25 cellular contexts compared by ENCODE assay signal in the genomic region with DNA sequence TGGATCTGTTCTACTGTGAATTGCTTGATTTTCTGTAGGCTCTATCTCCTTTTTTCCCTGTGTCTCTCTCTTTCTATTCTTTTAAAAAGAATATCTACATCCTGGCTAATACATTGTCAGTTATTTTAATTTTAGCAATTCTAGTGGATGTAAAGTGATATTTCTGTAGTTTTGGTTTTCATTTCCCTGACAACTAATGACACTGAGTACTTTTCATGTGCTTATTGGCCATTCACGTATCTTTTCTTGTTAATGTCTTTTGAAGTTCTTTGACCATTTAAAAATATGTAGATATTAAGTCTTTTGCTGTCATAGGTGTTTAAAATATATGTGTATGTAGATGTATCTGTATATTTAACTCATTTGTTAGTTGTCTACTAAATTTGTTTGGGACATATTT. TPM values are rescaled to one million over a fixed set of nuclear protein-coding genes. Genes with fewer than 3 reads are reported as not detected.
DNase-seq lines count a peak whose midpoint lies in the region; ATAC-seq, FAIRE-seq and TF ChIP-seq lines count a peak whose summit lies in the region.
"Had no signal": no experiment of that assay in that cellular context is flagged by ENCODE, and none has a peak within 500 bp of the region (broad histone marks: within the 10 kb centered on the region; RNA-seq: fewer than 3 reads in every experiment).

No MANE protein-coding gene starts in this region.

- H3K9me2 ChIP-seq in SK-N-SH = no peaks in the 10 kb centered on the region

- H3K4me2 ChIP-seq in SK-N-SH (no peak overlapping the region), H1 (ENCODE audit: insufficient read depth in 1 of 2, low read depth in 2 of 2, low read length in 2 of 2) (no peak overlapping the region)
- H3K4me2 ChIP-seq: BLaER1 treated with 17β-estradiol and CSF1 and Interleukin-3, amounts not matched to agents 10 nM and 100 nM had no signal

- H2AFZ ChIP-seq in SK-N-SH (ENCODE audit: low read depth) (no peak overlapping the region), H1 (ENCODE audit: low read length) (no peak overlapping the region)

- no peaks in the 10 kb centered on the region for H3K9me3 ChIP-seq in SK-N-SH
- no peaks in the 10 kb centered on the region for H3K9me3 ChIP-seq in H1 (ENCODE audit: insufficient read depth in 2 of 2, low read depth in 1 of 2, low read length in 1 of 2)
- no peaks in the 10 kb centered on the region for H3K9me3 ChIP-seq in pancreas
- H3K9me3 ChIP-seq: BE2C had no signal

- no peak overlapping the region for H4K91ac ChIP-seq in H1 (replicated peaks; ENCODE audit: insufficient read length, low read length)

- no peaks in the 10 kb centered on the region for H3K79me2 ChIP-seq in SK-N-SH (ENCODE audit: insufficient read depth)
- no peaks in the 10 kb centered on the region for H3K79me2 ChIP-seq in H1 (ENCODE audit: control insufficient read depth in 1 of 2, insufficient read depth in 2 of 2, low read length in 2 of 2)

- TF ChIP-seq RAD21 in SK-N-SH (IDR thresholded peaks at IDR 0.05; ENCODE audit: low read length) (no peak), H1 (IDR thresholded peaks at IDR 0.05 in 1 of 2, conservative IDR thresholded peaks at IDR 0.05 in 1 of 2; ENCODE audit: low read depth in 2 of 2, low read length in 2 of 2) (no peak)

- no peaks in the 10 kb centered on the region for H3K79me1 ChIP-seq in H1 (ENCODE audit: low read depth, low read length)

- no peak overlapping the region for H3K14ac ChIP-seq in H1 (ENCODE audit: insufficient read length)

- H2AK5ac ChIP-seq in H1 (ENCODE audit: low read depth, low read length) = no peak overlapping the region

- H3K23ac ChIP-seq in H1 (ENCODE audit: insufficient read length) = no peak overlapping the region

- CTCF ChIA-PET in SK-N-SH (lab: Yijun Ruan, JAX) = no interaction called here
- CTCF ChIA-PET in H1 (lab: Charles Lee; ENCODE audit: partially characterized antibody) = no interaction called here
- CTCF ChIA-PET in RWPE1 (lab: Yijun Ruan, JAX) = no interaction called here

- H3K27ac ChIP-seq in SK-N-SH (ENCODE audit: low read depth in 2 of 2, low read length in 1 of 2) (no peak overlapping the region), H1 (ENCODE audit: low read depth, low read length) (no peak overlapping the region), pancreas (no peak overlapping the region), RWPE1 (no peak overlapping the region)
- H3K27ac ChIP-seq: 22Rv1; BLaER1 treated with 17β-estradiol and CSF1 and Interleukin-3, amounts not matched to agents 10 nM and 100 nM had no signal

- DNase-seq in SK-N-SH (no peak), H1 (ENCODE audit: low read depth in 1 of 2, low spot score in 2 of 2) (no peak), pancreas (no peak), RWPE1 (ENCODE audit: low spot score) (no peak)
- DNase-seq: ACHN; AML-193; BE2C; CD4-positive, alpha-beta T cell; CD8-positive, alpha-beta memory T cell; DMS 273 treated with DMSO at 0.1 percent for 48 hours; DMS79; EL; GDM1; GOT3; H7; HCEC 1CT had no signal

- H3K4me1 ChIP-seq in SK-N-SH (ENCODE audit: control insufficient read depth in 1 of 2, insufficient read depth in 2 of 2, low read depth in 1 of 2, low read length in 1 of 2) (no peaks in the 10 kb centered on the region), H1 (replicated peaks in 1 of 4; ENCODE audit: control insufficient read depth in 3 of 4, insufficient read depth in 4 of 4, low read length in 3 of 4) (no peaks in the 10 kb centered on the region), pancreas (no peaks in the 10 kb centered on the region)
- H3K4me1 ChIP-seq: BE2C; BLaER1 treated with 17β-estradiol and CSF1 and Interleukin-3, amounts not matched to agents 10 nM and 100 nM had no signal

- TF ChIP-seq POLR2A in H1 (IDR thresholded peaks at IDR 0.05; ENCODE audit: control extremely low read depth in 1 of 2, low read depth in 2 of 2, low read length in 2 of 2) = no peak

- TF ChIP-seq CTCF in SK-N-SH (IDR thresholded peaks at IDR 0.05) (no peak), H1 (IDR thresholded peaks at IDR 0.05; ENCODE audit: control extremely low read depth in 1 of 3, insufficient read depth in 1 of 3, low read depth in 1 of 3, low read length in 3 of 3) (no peak), pancreas (IDR thresholded peaks at IDR 0.05) (no peak), RWPE1 (conservative IDR thresholded peaks at IDR 0.05; ENCODE audit: low read depth) (no peak)

- H4K5ac ChIP-seq in H1 (ENCODE audit: insufficient read length, low read depth, low read length) = no peak overlapping the region

- ATAC-seq in SK-N-SH treated with all-trans-retinoic acid at 6 μM for 48 hours (no peak), pancreas (no peak), HG02852 (IDR thresholded peaks at IDR 0.05; ENCODE audit: unreplicated experiment) (no peak)

- H3F3A ChIP-seq in SK-N-SH (replicated peaks; ENCODE audit: insufficient read depth) = no peaks in the 10 kb centered on the region

- no peak overlapping the region for H4K8ac ChIP-seq in H1 (ENCODE audit: extremely low read depth, insufficient read depth, low read length)

- H3K27me3 ChIP-seq in SK-N-SH (ENCODE audit: insufficient read depth) (no peaks in the 10 kb centered on the region), H1 (replicated peaks in 1 of 4; ENCODE audit: control insufficient read depth in 3 of 4, extremely low read depth in 1 of 4, insufficient read depth in 3 of 4, low read length in 3 of 4) (no peaks in the 10 kb centered on the region), pancreas (peaks cover 0 to 9% (median 3%) of the 10 kb centered on the region in 4 donors)
- H3K27me3 ChIP-seq: BE2C had no signal

- no peak overlapping the region for H3K9ac ChIP-seq in SK-N-SH
- no peak overlapping the region for H3K9ac ChIP-seq in H1 (replicated peaks in 1 of 4; ENCODE audit: extremely low read depth in 1 of 4, low read depth in 3 of 4, low read length in 3 of 4)
- H3K9ac ChIP-seq: BLaER1 treated with 17β-estradiol and CSF1 and Interleukin-3, amounts not matched to agents 10 nM and 100 nM had no signal

- H2BK5ac ChIP-seq in H1 (ENCODE audit: low read depth, low read length) = no peak overlapping the region

- no peak overlapping the region for H2BK20ac ChIP-seq in H1 (ENCODE audit: low read length)

- no peak overlapping the region for H3K4me3 ChIP-seq in SK-N-SH (ENCODE audit: low read depth in 2 of 2, low read length in 1 of 2)
- no peak overlapping the region for H3K4me3 ChIP-seq in H1 (ENCODE audit: extremely low read depth in 1 of 4, insufficient read depth in 2 of 4, low read depth in 3 of 4, low read length in 4 of 4)
- no peak overlapping the region for H3K4me3 ChIP-seq in pancreas
- H3K4me3 ChIP-seq: BLaER1 treated with 17β-estradiol and CSF1 and Interleukin-3, amounts not matched to agents 10 nM and 100 nM had no signal

- no peak for FAIRE-seq in H1 (lab: Jason Lieb, UNC)
- peak; percentile 13 for FAIRE-seq in pancreas (lab: Jason Lieb, UNC)
- FAIRE-seq: A204.1, D721Med, GM12891, GM18507 had no signal

- H2BK12ac ChIP-seq in H1 (ENCODE audit: low read depth, low read length) = no peak overlapping the region

- H3K4ac ChIP-seq in H1 (replicated peaks; ENCODE audit: insufficient read length, low read depth, low read length) = no peak overlapping the region

- no peak overlapping the region for H2BK120ac ChIP-seq in H1 (replicated peaks; ENCODE audit: low read depth, low read length)

- H3K56ac ChIP-seq in H1 (replicated peaks; ENCODE audit: insufficient read length, low read depth, low read length) = no peak overlapping the region

- H3K18ac ChIP-seq in H1 (ENCODE audit: extremely low read depth, low read length) = no peak overlapping the region

- WGBS in SK-N-SH (ENCODE audit: low lambda C conversion rate) = 0% methylated on average over 1 of the region's 1 CpG
- WGBS in H1 (ENCODE audit: extremely low coverage in 1 of 2, insufficient coverage in 1 of 2, insufficient read length in 1 of 2, insufficient replicate concordance in 2 of 2, low coverage in 1 of 2, low lambda C conversion rate in 2 of 2, missing lambda C conversion rate in 1 of 2), 2 experiments = 86% methylated on average over 1 of the region's 1 CpG; no CpG with 5 or more reads in 1 of the 2 experiments
- 50 to 58% methylated on average over 1 of the region's 1 CpG for WGBS in pancreas, 2 donors

- POLR2A ChIA-PET in SK-N-SH (lab: Yijun Ruan, JAX) (no interaction called here), H1 (lab: Charles Lee; ENCODE audit: partially characterized antibody) (no interaction called here), RWPE1 (lab: Yijun Ruan, JAX; ENCODE audit: low non-redundant PET) (no interaction called here)

- no peaks in the 10 kb centered on the region for H3K23me2 ChIP-seq in H1 (ENCODE audit: low read depth, low read length)

- no peaks in the 10 kb centered on the region for H4K20me1 ChIP-seq in SK-N-SH (ENCODE audit: insufficient read depth)
- H4K20me1 ChIP-seq in H1 (replicated peaks in 1 of 2; ENCODE audit: control insufficient read depth in 1 of 2, insufficient read depth in 2 of 2, low read length in 2 of 2) = no peaks in the 10 kb centered on the region
- H4K20me1 ChIP-seq: BLaER1 treated with 17β-estradiol and CSF1 and Interleukin-3, amounts not matched to agents 10 nM and 100 nM had no signal

- intact Hi-C loops in pancreas (cut with DNase I) = no loop called here

- no peaks in the 10 kb centered on the region for H3K36me3 ChIP-seq in SK-N-SH (replicated peaks in 1 of 2; ENCODE audit: control insufficient read depth in 1 of 2, insufficient read depth in 2 of 2, low read length in 1 of 2)
- H3K36me3 ChIP-seq in H1 (ENCODE audit: control insufficient read depth in 2 of 4, insufficient read depth in 4 of 4, low read length in 3 of 4) = no peaks in the 10 kb centered on the region
- H3K36me3 ChIP-seq in pancreas = no peaks in the 10 kb centered on the region
- H3K36me3 ChIP-seq: BE2C; BLaER1 treated with 17β-estradiol and CSF1 and Interleukin-3, amounts not matched to agents 10 nM and 100 nM had no signal

- no peak for TF ChIP-seq EP300 in SK-N-SH (IDR thresholded peaks at IDR 0.05; ENCODE audit: borderline replicate concordance in 1 of 2, low read depth in 1 of 2, low read length in 1 of 2)
- TF ChIP-seq EP300 in H1 (IDR thresholded peaks at IDR 0.05; ENCODE audit: borderline replicate concordance in 1 of 2, low read depth in 2 of 2, low read length in 2 of 2) = no peak

- H2BK15ac ChIP-seq in H1 (ENCODE audit: low read length) = no peak overlapping the region

RNA-seq across cellular contexts. Expression of gene SOX3, which starts 59.0 kb away (rescaled TPM):
- polyA plus RNA-seq in SK-N-SH (2012; rRNA removed) (not detected in 2 replicates), H1 (2011; rRNA removed) (10.4 and 19.2 TPM in 2 replicates), pancreas (not detected)
- not detected in 2 replicates for polyA plus RNA-seq in SK-N-SH (2012; cell fraction: cytosol; rRNA removed)
- not detected in 2 replicates for polyA plus RNA-seq in SK-N-SH (2012; cell fraction: nucleus; rRNA removed)
- 38.9 and 41.0 TPM in 2 replicates for total RNA-seq in H1 (2021; fragmentation: NEBNext Ultra II Directional; extraction: Animal tissue kit (Norgen Biotek cat#: 25700))
- 12.2 TPM for polyA plus RNA-seq in H1 (2011; cell fraction: cytosol; rRNA removed)
- 19.5 TPM for polyA plus RNA-seq in H1 (2011; cell fraction: nucleus; rRNA removed)
- 19.4 to 28.4 TPM (median 23.7 TPM) in 4 replicates for polyA plus RNA-seq in H1 (2012, experiment 1 of 2)
- polyA plus RNA-seq in H1 (2012, experiment 2 of 2) = 26.4 TPM
- polyA plus RNA-seq in H1 (2013, experiment 1 of 2) = 22.8 TPM
- polyA plus RNA-seq in H1 (2013, experiment 2 of 2) = 20.6 TPM
- 1.4 and 2.6 TPM in 2 replicates for polyA minus RNA-seq in H1 (2011; rRNA and poly(A)+ RNA removed)
- polyA minus RNA-seq in H1 (2011; cell fraction: cytosol; rRNA and poly(A)+ RNA removed) = 17.5 TPM
- 15.2 TPM for polyA minus RNA-seq in H1 (2011; cell fraction: nucleus; rRNA and poly(A)+ RNA removed)
- total RNA-seq in pancreas = under 1 TPM in 1 of 6 donors, not detected in 5; 0.06 TPM
- total RNA-seq: CD4-positive, alpha-beta T cell; CD8-positive, alpha-beta memory T cell had no signal
- polyA plus RNA-seq: CD14-positive monocyte; CD8-positive, alpha-beta memory T cell had no signal

Comparison
In these comparisons a context has a peak if more than half of its experiments do, and no peak if none do; other contexts are left out.
1. RNA of gene SOX3, which starts 59.0 kb away (polyA plus RNA-seq): 10.4 to 28.4 TPM in H1; not detected in pancreas and not detected in SK-N-SH; every median in the first group is over 10 times any median in the second.
2. Of the 17 proteins assayed by ChIP-seq in both H1 and SK-N-SH: peak only in H1: none; only in SK-N-SH: none; in both: RFX5; in neither: 16.